Comparison of ENCODE assay signal across 8 cellular contexts in genomic region chr10:71213761-71214440, GRCh38. TPM values are rescaled to one million over a fixed set of nuclear protein-coding genes. Genes with fewer than 3 reads are reported as not detected.
DNase-seq lines count a peak whose midpoint lies in the region; ATAC-seq, FAIRE-seq and TF ChIP-seq lines count a peak whose summit lies in the region.

No MANE protein-coding gene starts in this region.

- peaks cover 35% of the 10 kb centered on the region for H3K27me3 ChIP-seq in keratinocyte (ENCODE audit: control insufficient read depth, extremely low read depth, insufficient read depth, low read length)

- H2AFZ ChIP-seq in keratinocyte (ENCODE audit: control insufficient read depth, low read length): peak overlapping the region; percentile 17

- no peak for FAIRE-seq in keratinocyte (lab: Jason Lieb, UNC)

- H3K9me3 ChIP-seq in keratinocyte (ENCODE audit: control insufficient read depth, low read depth, low read length): no peaks in the 10 kb centered on the region

- peak overlapping the region; percentile 72 for H3K9ac ChIP-seq in keratinocyte (ENCODE audit: control insufficient read depth, extremely low read depth, insufficient read depth, low read length)

- H3K4me2 ChIP-seq in keratinocyte (ENCODE audit: control insufficient read depth, extremely low read depth, insufficient read depth, low read depth, low read length): peak overlapping the region; percentile 82

- peaks cover 27% of the 10 kb centered on the region for H3K4me1 ChIP-seq in keratinocyte (ENCODE audit: control insufficient read depth, extremely low read depth, insufficient read depth, low read length)

- H3K4me3 ChIP-seq in astrocyte of the cerebellum (ENCODE audit: low read depth, low read length): peak overlapping the region; percentile 68
- H3K4me3 ChIP-seq in keratinocyte (ENCODE audit: control insufficient read depth in 2 of 3, extremely low read depth in 1 of 3, insufficient read depth in 2 of 3, low read depth in 1 of 3, low read length in 3 of 3): peak overlapping the region; percentile 56 to 87 (median 69)

- dilution Hi-C loops in keratinocyte (cut with MboI; ENCODE audit: extremely low pct_ligation_motif_present, low sequenced_read_pairs): no loop called here

- no peaks in the 10 kb centered on the region for H3K79me2 ChIP-seq in keratinocyte (ENCODE audit: control insufficient read depth, insufficient read depth, low read length)

- TF ChIP-seq CTCF in astrocyte of the cerebellum (IDR thresholded peaks at IDR 0.05; ENCODE audit: low read depth, low read length, missing control alignments) (no peak), keratinocyte (optimal IDR thresholded peaks at IDR 0.05 in 1 of 3, IDR thresholded peaks at IDR 0.05 in 1 of 3, conservative IDR thresholded peaks at IDR 0.05 in 1 of 3; ENCODE audit: extremely low read depth in 1 of 3, insufficient read depth in 2 of 3, low read length in 3 of 3) (no peak)

- no peaks in the 10 kb centered on the region for H4K20me1 ChIP-seq in keratinocyte (ENCODE audit: control insufficient read depth, extremely low read depth, insufficient read depth, low read length)

- peaks cover 2% of the 10 kb centered on the region for H3K9me1 ChIP-seq in keratinocyte (ENCODE audit: control insufficient read depth, extremely low read depth, insufficient read depth, low read length)

- DNase-seq in NCI-H1105 treated with DMSO at 0.1 percent for 48 hours (lab: John Stamatoyannopoulos, UW) (peak; percentile 13), NCI-H1105 (lab: John Stamatoyannopoulos, UW) (no peak), astrocyte of the cerebellum (ENCODE audit: low read depth) (no peak), keratinocyte (ENCODE audit: low read depth, low spot score) (no peak), substantia nigra (lab: John Stamatoyannopoulos, UW) (peak in 7 of 49 donors; percentile 32 to 70 (median 36)), foreskin melanocyte (no peak)
- no peak for DNase-seq in activated CD4-positive, alpha-beta T cell treated with anti-CD3 and anti-CD28 coated beads for 1 hour

- H3K36me3 ChIP-seq in keratinocyte (ENCODE audit: control insufficient read depth in 2 of 2, extremely low read depth in 1 of 2, insufficient read depth in 2 of 2, low read length in 2 of 2): no peaks in the 10 kb centered on the region

- in situ Hi-C loops in astrocyte of the cerebellum (cut with HindIII; ENCODE audit: low sequenced_read_pairs): no loop called here

- H3K27ac ChIP-seq in keratinocyte (ENCODE audit: control insufficient read depth, insufficient read depth, low read length): no peak overlapping the region
- peak overlapping the region; percentile 80 for H3K27ac ChIP-seq in substantia nigra (ENCODE audit: low read depth, low read length, poor library complexity, severe bottlenecking)

- no peak for ATAC-seq in HG03378 (IDR thresholded peaks at IDR 0.05; ENCODE audit: unreplicated experiment)

RNA-seq across cellular contexts. Expression of gene UNC5B, which starts 1.5 kb away (rescaled TPM):
- 0.96 to 3.1 TPM (median 1.1 TPM) in 3 replicates for polyA plus RNA-seq in keratinocyte
- 10.8 TPM for polyA plus RNA-seq in keratinocyte (2011; ENCODE audit: low read depth)
- polyA plus RNA-seq in keratinocyte (2011; cell fraction: cytosol; rRNA removed): 0.84 and 0.92 TPM in 2 replicates
- 5.1 and 6.0 TPM in 2 replicates for polyA plus RNA-seq in keratinocyte (2011; cell fraction: nucleus; rRNA removed)
- 1.2 and 23.9 TPM in 2 replicates for polyA plus RNA-seq in keratinocyte (2012; ENCODE audit: low replicate concordance)
- polyA minus RNA-seq in keratinocyte: 2.4 to 5.0 TPM (median 3.4 TPM) in 3 replicates
- polyA minus RNA-seq in keratinocyte (2011; cell fraction: cytosol; rRNA and poly(A)+ RNA removed): 2.9 TPM
- polyA minus RNA-seq in keratinocyte (2011; cell fraction: nucleus; rRNA and poly(A)+ RNA removed): 6.2 and 7.8 TPM in 2 replicates
